Comparison of ENCODE assay signal across 2 cellular contexts in the genomic region with DNA sequence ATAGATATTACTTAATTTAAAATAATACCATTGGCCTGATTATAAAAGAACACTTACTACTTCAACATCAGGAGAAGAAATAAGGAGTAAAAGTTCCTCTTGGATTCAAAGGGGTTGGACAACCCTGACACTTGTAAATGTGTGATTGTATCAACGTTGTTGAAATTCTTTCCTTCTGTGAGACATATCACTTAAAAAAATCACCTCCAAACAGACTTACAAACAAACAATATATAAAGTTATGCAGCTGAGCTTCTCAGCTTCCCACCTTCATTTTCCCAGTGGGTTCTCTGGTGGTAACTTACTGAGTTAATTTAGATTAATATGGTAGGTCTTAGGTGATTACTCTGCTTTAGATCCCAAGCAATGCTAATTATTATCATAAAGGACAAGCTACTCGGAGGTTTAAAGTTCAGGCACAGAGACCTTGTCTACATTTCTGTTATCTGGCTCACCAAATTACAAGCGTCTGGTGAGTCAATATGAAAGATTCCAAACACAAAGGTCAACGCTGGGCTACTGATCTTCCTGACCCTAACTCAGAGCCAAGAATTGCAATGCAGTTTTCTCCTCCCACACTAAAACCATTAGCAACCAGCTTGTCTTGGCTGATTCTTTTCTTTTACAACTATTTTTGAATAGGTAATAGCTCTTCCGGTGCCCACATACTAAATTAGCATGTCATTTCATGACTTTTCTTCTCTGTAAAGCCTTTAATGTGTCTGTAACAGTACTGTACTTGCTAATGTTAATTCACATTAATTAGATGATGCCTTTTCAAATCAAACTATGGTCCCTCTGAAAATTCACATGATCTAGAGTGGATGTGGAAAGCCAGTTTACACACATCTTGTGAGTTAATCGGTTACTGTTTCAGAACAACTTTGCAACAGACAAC.
TF ChIP-seq lines count a peak whose summit lies in the region.

No MANE protein-coding gene starts in this region.

TF ChIP-seq in K562, 482 proteins besides CTCF, POLR2A, EP300 and RAD21 (continued from another document and continues in another):
- TF ChIP-seq, protein P1, sequence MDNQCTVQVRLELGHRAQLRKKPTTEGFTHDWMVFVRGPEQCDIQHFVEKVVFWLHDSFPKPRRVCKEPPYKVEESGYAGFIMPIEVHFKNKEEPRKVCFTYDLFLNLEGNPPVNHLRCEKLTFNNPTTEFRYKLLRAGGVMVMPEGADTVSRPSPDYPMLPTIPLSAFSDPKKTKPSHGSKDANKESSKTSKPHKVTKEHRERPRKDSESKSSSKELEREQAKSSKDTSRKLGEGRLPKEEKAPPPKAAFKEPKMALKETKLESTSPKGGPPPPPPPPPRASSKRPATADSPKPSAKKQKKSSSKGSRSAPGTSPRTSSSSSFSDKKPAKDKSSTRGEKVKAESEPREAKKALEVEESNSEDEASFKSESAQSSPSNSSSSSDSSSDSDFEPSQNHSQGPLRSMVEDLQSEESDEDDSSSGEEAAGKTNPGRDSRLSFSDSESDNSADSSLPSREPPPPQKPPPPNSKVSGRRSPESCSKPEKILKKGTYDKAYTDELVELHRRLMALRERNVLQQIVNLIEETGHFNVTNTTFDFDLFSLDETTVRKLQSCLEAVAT (IDR thresholded peaks at IDR 0.05), result no peak
- TF ChIP-seq ZNF57 (CRISPR knock-in tag; IDR thresholded peaks at IDR 0.05) (no peak), CBFA2T3 (IDR thresholded peaks at IDR 0.05) (peak; percentile 86), PTTG1 (tag; IDR thresholded peaks at IDR 0.05; ENCODE audit: low read depth) (no peak), RFX1 (IDR thresholded peaks at IDR 0.05) (peak; percentile 40; the same call in 1 of the 2 replicates), HNRNPL (IDR thresholded peaks at IDR 0.05; ENCODE audit: low read depth, low read length) (no peak), ZNF668 (CRISPR knock-in tag; IDR thresholded peaks at IDR 0.05) (no peak), ZNF239 (CRISPR knock-in tag; IDR thresholded peaks at IDR 0.05) (no peak), IFI16 (CRISPR knock-in tag; IDR thresholded peaks at IDR 0.05) (no peak), ZNF217 (CRISPR knock-in tag; IDR thresholded peaks at IDR 0.05) (no peak), CBX3 (IDR thresholded peaks at IDR 0.05; ENCODE audit: borderline replicate concordance in 1 of 2, low read length in 2 of 2) (no peak), TBL1XR1 (IDR thresholded peaks at IDR 0.05; ENCODE audit: low read length in 2 of 2) (no peak), ZNF445 (CRISPR knock-in tag; IDR thresholded peaks at IDR 0.05; ENCODE audit: low read depth) (no peak), DPF2 (IDR thresholded peaks at IDR 0.05) (peak; percentile 71), MCM5 (IDR thresholded peaks at IDR 0.05; ENCODE audit: low read depth) (no peak), GABPB1 (CRISPR knock-in tag; IDR thresholded peaks at IDR 0.05) (no peak), ZNF354B (CRISPR knock-in tag; IDR thresholded peaks at IDR 0.05) (no peak), RBM14 (IDR thresholded peaks at IDR 0.05; ENCODE audit: borderline replicate concordance, insufficient read depth, low read depth, low read length) (no peak), ASH1L (IDR thresholded peaks at IDR 0.05; ENCODE audit: borderline replicate concordance, low read depth, partially characterized antibody) (no peak)
- TF ChIP-seq, protein P2, sequence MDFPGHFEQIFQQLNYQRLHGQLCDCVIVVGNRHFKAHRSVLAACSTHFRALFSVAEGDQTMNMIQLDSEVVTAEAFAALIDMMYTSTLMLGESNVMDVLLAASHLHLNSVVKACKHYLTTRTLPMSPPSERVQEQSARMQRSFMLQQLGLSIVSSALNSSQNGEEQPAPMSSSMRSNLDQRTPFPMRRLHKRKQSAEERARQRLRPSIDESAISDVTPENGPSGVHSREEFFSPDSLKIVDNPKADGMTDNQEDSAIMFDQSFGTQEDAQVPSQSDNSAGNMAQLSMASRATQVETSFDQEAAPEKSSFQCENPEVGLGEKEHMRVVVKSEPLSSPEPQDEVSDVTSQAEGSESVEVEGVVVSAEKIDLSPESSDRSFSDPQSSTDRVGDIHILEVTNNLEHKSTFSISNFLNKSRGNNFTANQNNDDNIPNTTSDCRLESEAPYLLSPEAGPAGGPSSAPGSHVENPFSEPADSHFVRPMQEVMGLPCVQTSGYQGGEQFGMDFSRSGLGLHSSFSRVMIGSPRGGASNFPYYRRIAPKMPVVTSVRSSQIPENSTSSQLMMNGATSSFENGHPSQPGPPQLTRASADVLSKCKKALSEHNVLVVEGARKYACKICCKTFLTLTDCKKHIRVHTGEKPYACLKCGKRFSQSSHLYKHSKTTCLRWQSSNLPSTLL (IDR thresholded peaks at IDR 0.05), result no peak
- TF ChIP-seq, protein P3, sequence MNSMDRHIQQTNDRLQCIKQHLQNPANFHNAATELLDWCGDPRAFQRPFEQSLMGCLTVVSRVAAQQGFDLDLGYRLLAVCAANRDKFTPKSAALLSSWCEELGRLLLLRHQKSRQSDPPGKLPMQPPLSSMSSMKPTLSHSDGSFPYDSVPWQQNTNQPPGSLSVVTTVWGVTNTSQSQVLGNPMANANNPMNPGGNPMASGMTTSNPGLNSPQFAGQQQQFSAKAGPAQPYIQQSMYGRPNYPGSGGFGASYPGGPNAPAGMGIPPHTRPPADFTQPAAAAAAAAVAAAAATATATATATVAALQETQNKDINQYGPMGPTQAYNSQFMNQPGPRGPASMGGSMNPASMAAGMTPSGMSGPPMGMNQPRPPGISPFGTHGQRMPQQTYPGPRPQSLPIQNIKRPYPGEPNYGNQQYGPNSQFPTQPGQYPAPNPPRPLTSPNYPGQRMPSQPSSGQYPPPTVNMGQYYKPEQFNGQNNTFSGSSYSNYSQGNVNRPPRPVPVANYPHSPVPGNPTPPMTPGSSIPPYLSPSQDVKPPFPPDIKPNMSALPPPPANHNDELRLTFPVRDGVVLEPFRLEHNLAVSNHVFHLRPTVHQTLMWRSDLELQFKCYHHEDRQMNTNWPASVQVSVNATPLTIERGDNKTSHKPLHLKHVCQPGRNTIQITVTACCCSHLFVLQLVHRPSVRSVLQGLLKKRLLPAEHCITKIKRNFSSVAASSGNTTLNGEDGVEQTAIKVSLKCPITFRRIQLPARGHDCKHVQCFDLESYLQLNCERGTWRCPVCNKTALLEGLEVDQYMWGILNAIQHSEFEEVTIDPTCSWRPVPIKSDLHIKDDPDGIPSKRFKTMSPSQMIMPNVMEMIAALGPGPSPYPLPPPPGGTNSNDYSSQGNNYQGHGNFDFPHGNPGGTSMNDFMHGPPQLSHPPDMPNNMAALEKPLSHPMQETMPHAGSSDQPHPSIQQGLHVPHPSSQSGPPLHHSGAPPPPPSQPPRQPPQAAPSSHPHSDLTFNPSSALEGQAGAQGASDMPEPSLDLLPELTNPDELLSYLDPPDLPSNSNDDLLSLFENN (IDR thresholded peaks at IDR 0.05; ENCODE audit: low read depth in 2 of 2, low read length in 2 of 2), result no peak

TF ChIP-seq in HepG2, 621 proteins besides CTCF, POLR2A, EP300 and RAD21 (continued from another document and continues in another):
- TF ChIP-seq, protein P4, sequence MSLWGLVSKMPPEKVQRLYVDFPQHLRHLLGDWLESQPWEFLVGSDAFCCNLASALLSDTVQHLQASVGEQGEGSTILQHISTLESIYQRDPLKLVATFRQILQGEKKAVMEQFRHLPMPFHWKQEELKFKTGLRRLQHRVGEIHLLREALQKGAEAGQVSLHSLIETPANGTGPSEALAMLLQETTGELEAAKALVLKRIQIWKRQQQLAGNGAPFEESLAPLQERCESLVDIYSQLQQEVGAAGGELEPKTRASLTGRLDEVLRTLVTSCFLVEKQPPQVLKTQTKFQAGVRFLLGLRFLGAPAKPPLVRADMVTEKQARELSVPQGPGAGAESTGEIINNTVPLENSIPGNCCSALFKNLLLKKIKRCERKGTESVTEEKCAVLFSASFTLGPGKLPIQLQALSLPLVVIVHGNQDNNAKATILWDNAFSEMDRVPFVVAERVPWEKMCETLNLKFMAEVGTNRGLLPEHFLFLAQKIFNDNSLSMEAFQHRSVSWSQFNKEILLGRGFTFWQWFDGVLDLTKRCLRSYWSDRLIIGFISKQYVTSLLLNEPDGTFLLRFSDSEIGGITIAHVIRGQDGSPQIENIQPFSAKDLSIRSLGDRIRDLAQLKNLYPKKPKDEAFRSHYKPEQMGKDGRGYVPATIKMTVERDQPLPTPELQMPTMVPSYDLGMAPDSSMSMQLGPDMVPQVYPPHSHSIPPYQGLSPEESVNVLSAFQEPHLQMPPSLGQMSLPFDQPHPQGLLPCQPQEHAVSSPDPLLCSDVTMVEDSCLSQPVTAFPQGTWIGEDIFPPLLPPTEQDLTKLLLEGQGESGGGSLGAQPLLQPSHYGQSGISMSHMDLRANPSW (CRISPR knock-in tag; IDR thresholded peaks at IDR 0.05; ENCODE audit: borderline replicate concordance), result no peak
- TF ChIP-seq EHMT2 (IDR thresholded peaks at IDR 0.05; ENCODE audit: borderline replicate concordance, low read depth, low read length) (peak; percentile 77; the same call in 1 of the 2 replicates), ZBTB3 (CRISPR knock-in tag; IDR thresholded peaks at IDR 0.05; ENCODE audit: borderline replicate concordance, low read depth) (no peak), ZNF772 (CRISPR knock-in tag; IDR thresholded peaks at IDR 0.05) (peak; percentile 37; the same call in 1 of the 2 replicates), NONO (IDR thresholded peaks at IDR 0.05) (no peak), NONO (CRISPR knock-in tag; conservative IDR thresholded peaks at IDR 0.05) (peak; percentile 67; the same call in 1 of the 2 replicates), SP5 (CRISPR knock-in tag; IDR thresholded peaks at IDR 0.05; ENCODE audit: borderline replicate concordance, low read depth) (peak; percentile 96)
- TF ChIP-seq, protein P5, sequence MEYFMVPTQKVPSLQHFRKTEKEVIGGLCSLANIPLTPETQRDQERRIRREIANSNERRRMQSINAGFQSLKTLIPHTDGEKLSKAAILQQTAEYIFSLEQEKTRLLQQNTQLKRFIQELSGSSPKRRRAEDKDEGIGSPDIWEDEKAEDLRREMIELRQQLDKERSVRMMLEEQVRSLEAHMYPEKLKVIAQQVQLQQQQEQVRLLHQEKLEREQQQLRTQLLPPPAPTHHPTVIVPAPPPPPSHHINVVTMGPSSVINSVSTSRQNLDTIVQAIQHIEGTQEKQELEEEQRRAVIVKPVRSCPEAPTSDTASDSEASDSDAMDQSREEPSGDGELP (IDR thresholded peaks at IDR 0.05; ENCODE audit: borderline replicate concordance, low read depth), result peak; percentile 28; the same call in 1 of the 2 replicates
- TF ChIP-seq, protein P6, sequence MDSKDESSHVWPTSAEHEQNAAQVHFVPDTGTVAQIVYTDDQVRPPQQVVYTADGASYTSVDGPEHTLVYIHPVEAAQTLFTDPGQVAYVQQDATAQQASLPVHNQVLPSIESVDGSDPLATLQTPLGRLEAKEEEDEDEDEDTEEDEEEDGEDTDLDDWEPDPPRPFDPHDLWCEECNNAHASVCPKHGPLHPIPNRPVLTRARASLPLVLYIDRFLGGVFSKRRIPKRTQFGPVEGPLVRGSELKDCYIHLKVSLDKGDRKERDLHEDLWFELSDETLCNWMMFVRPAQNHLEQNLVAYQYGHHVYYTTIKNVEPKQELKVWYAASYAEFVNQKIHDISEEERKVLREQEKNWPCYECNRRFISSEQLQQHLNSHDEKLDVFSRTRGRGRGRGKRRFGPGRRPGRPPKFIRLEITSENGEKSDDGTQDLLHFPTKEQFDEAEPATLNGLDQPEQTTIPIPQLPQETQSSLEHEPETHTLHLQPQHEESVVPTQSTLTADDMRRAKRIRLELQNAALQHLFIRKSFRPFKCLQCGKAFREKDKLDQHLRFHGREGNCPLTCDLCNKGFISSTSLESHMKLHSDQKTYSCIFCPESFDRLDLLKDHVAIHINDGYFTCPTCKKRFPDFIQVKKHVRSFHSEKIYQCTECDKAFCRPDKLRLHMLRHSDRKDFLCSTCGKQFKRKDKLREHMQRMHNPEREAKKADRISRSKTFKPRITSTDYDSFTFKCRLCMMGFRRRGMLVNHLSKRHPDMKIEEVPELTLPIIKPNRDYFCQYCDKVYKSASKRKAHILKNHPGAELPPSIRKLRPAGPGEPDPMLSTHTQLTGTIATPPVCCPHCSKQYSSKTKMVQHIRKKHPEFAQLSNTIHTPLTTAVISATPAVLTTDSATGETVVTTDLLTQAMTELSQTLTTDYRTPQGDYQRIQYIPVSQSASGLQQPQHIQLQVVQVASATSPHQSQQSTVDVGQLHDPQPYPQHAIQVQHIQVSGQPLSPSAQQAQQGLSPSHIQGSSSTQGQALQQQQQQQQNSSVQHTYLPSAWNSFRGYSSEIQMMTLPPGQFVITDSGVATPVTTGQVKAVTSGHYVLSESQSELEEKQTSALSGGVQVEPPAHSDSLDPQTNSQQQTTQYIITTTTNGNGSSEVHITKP (CRISPR knock-in tag; IDR thresholded peaks at IDR 0.05; ENCODE audit: low read depth), result peak; percentile 54; the same call in 1 of the 2 replicates
- TF ChIP-seq, protein P7, sequence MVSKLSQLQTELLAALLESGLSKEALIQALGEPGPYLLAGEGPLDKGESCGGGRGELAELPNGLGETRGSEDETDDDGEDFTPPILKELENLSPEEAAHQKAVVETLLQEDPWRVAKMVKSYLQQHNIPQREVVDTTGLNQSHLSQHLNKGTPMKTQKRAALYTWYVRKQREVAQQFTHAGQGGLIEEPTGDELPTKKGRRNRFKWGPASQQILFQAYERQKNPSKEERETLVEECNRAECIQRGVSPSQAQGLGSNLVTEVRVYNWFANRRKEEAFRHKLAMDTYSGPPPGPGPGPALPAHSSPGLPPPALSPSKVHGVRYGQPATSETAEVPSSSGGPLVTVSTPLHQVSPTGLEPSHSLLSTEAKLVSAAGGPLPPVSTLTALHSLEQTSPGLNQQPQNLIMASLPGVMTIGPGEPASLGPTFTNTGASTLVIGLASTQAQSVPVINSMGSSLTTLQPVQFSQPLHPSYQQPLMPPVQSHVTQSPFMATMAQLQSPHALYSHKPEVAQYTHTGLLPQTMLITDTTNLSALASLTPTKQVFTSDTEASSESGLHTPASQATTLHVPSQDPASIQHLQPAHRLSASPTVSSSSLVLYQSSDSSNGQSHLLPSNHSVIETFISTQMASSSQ (IDR thresholded peaks at IDR 0.05; ENCODE audit: low read depth), result 0 out of 2 replicates have a peak, but pooled peaks have one; percentile 44
- TF ChIP-seq, protein P7 (CRISPR knock-in tag; IDR thresholded peaks at IDR 0.05; ENCODE audit: borderline replicate concordance), result peak; percentile 81; the same call in 1 of the 2 replicates
